Comparison of ENCODE assay signal across 20 cellular contexts in genomic region chr11:16151138-16151537, GRCh38.
DNase-seq lines count a peak whose midpoint lies in the region; ATAC-seq, FAIRE-seq and TF ChIP-seq lines count a peak whose summit lies in the region.
"Had no signal": no experiment of that assay in that cellular context is flagged by ENCODE, and none has a peak within 500 bp of the region (broad histone marks: within the 10 kb centered on the region; RNA-seq: fewer than 3 reads in every experiment).

No MANE protein-coding gene starts in this region.

- H3K18ac ChIP-seq in IMR-90 (ENCODE audit: low read depth, low read length): no peak overlapping the region

- in situ Hi-C loops in IMR-90 (cut with MboI; ENCODE audit: low sequenced_read_pairs): no loop called here
- in situ Hi-C loops in K562 (cut with MboI): no loop called here

- H3K27me3 ChIP-seq in IMR-90 (ENCODE audit: control insufficient read depth, insufficient read depth, low read length) (no peaks in the 10 kb centered on the region), K562 (ENCODE audit: control insufficient read depth in 2 of 2, insufficient read depth in 2 of 2, low read length in 2 of 2) (no peaks in the 10 kb centered on the region), tibial nerve (no peaks in the 10 kb centered on the region)
- H3K27me3 ChIP-seq: BLaER1 had no signal

- H3K4me2 ChIP-seq in A549: no peak overlapping the region
- no peak overlapping the region for H3K4me2 ChIP-seq in IMR-90 (ENCODE audit: low read depth, low read length)
- H3K4me2 ChIP-seq in K562 (ENCODE audit: insufficient read depth, low read length): no peak overlapping the region
- H3K4me2 ChIP-seq: BLaER1, GM23338 had no signal

- no peaks in the 10 kb centered on the region for H3K9me3 ChIP-seq in A549
- H3K9me3 ChIP-seq in IMR-90 (ENCODE audit: control insufficient read depth, insufficient read depth, low read length): no peaks in the 10 kb centered on the region
- H3K9me3 ChIP-seq in K562 (replicated peaks; ENCODE audit: control insufficient read depth, insufficient read depth, low read depth, low read length): no peaks in the 10 kb centered on the region
- no peaks in the 10 kb centered on the region for H3K9me3 ChIP-seq in tibial nerve
- H3K9me3 ChIP-seq: BLaER1, Caco-2 had no signal

- H2BK20ac ChIP-seq in IMR-90 (ENCODE audit: low read depth, low read length): no peak overlapping the region

- 82% methylated on average over 6 of the region's 6 CpGs for WGBS in A549 (ENCODE audit: missing lambda C conversion rate)
- WGBS in IMR-90 (ENCODE audit: extremely low coverage in 2 of 2, insufficient read length in 1 of 2), 2 experiments: no CpG with 5 or more reads among the region's 6 CpGs
- WGBS in K562 (ENCODE audit: insufficient coverage, low coverage, missing lambda C conversion rate): 73% methylated on average over 6 of the region's 6 CpGs
- 91 to 97% methylated on average over 6 of the region's 6 CpGs for WGBS in tibial nerve, 2 donors

- TF ChIP-seq RAD21 in A549 (conservative IDR thresholded peaks at IDR 0.05 in 1 of 2, IDR thresholded peaks at IDR 0.05 in 1 of 2): no peak
- no peak for TF ChIP-seq RAD21 in IMR-90 (IDR thresholded peaks at IDR 0.05; ENCODE audit: low read length)
- TF ChIP-seq RAD21 in K562 (CRISPR knock-in tag; conservative IDR thresholded peaks at IDR 0.05 in 1 of 2, IDR thresholded peaks at IDR 0.05 in 1 of 2): no peak

- H3K4me3 ChIP-seq in A549 (no peak overlapping the region), IMR-90 (ENCODE audit: insufficient read depth, low read depth, low read length) (no peak overlapping the region), K562 (no peak overlapping the region), tibial nerve (no peak overlapping the region)
- H3K4me3 ChIP-seq: BLaER1, GM23338 had no signal

- no peak overlapping the region for H2AK5ac ChIP-seq in IMR-90 (ENCODE audit: low read depth, low read length)

- H3K9me1 ChIP-seq in IMR-90 (ENCODE audit: insufficient read depth, low read length): no peaks in the 10 kb centered on the region
- no peaks in the 10 kb centered on the region for H3K9me1 ChIP-seq in K562 (ENCODE audit: control insufficient read depth, insufficient read depth, low read length)

- H4K5ac ChIP-seq in IMR-90 (ENCODE audit: low read depth, low read length): no peak overlapping the region

- no peak overlapping the region for H2BK15ac ChIP-seq in IMR-90 (ENCODE audit: low read depth, low read length)

- no peak overlapping the region for H2AK9ac ChIP-seq in IMR-90 (replicated peaks; ENCODE audit: low read depth, low read length, poor library complexity)

- no peak overlapping the region for H3K4ac ChIP-seq in IMR-90 (ENCODE audit: low read depth, low read length)

- H3K4me1 ChIP-seq in A549 (peaks cover 28% of the 10 kb centered on the region), IMR-90 (ENCODE audit: control insufficient read depth, insufficient read depth, low read length) (peaks cover 7% of the 10 kb centered on the region), K562 (replicated peaks in 1 of 2; ENCODE audit: control insufficient read depth in 2 of 2, insufficient read depth in 2 of 2, low read length in 2 of 2) (no peaks in the 10 kb centered on the region), tibial nerve (peaks cover 0 to 28% (median 13%) of the 10 kb centered on the region in 4 donors)
- H3K4me1 ChIP-seq: BLaER1 had no signal

- peak; percentile 13 for FAIRE-seq in A549 (lab: Jason Lieb, UNC)
- FAIRE-seq in K562 (lab: Jason Lieb, UNC): no peak
- FAIRE-seq in endometrium (lab: Jason Lieb, UNC): peak; percentile 21
- FAIRE-seq: G401.6, GM12892, H54 had no signal

- no peak for TF ChIP-seq POLR2A in A549 (IDR thresholded peaks at IDR 0.05; ENCODE audit: low read length)
- no peak for TF ChIP-seq POLR2A in IMR-90 (IDR thresholded peaks at IDR 0.05; ENCODE audit: low read depth, low read length)
- TF ChIP-seq POLR2A in K562 (conservative IDR thresholded peaks at IDR 0.05): no peak
- no peak for TF ChIP-seq POLR2A in tibial nerve (IDR thresholded peaks at IDR 0.05)

- H3K79me2 ChIP-seq in K562 (ENCODE audit: control insufficient read depth, insufficient read depth, low read length): no peaks in the 10 kb centered on the region

- DNase-seq in A549 (ENCODE audit: low read depth in 1 of 2, low spot score in 1 of 2): no peak
- no peak for DNase-seq in IMR-90
- DNase-seq in K562 (ENCODE audit: extremely low read depth in 1 of 4, low spot score in 3 of 4): no peak
- DNase-seq in tibial nerve (ENCODE audit: low spot score in 2 of 2): no peak
- DNase-seq: 8988T; Caco-2; CD4-positive, CD25-positive, alpha-beta regulatory T cell; CD8-positive, alpha-beta T cell; DMS153; DND-41; HCEC 1CT had no signal

- TF ChIP-seq CTCF in A549 (IDR thresholded peaks at IDR 0.05): no peak
- TF ChIP-seq CTCF in IMR-90 (conservative IDR thresholded peaks at IDR 0.05; ENCODE audit: low read depth, low read length): no peak
- no peak for TF ChIP-seq CTCF in K562 (IDR thresholded peaks at IDR 0.05 in 2 of 3, conservative IDR thresholded peaks at IDR 0.05 in 1 of 3; ENCODE audit: insufficient read depth in 2 of 3, low read depth in 1 of 3, low read length in 3 of 3)
- TF ChIP-seq CTCF in tibial nerve (IDR thresholded peaks at IDR 0.05): no peak

- H3K27ac ChIP-seq in A549 (no peak overlapping the region), IMR-90 (ENCODE audit: insufficient read depth, low read length) (no peak overlapping the region), K562 (ENCODE audit: extremely low read depth, low read depth, low read length) (no peak overlapping the region), tibial nerve (no peak overlapping the region)
- H3K27ac ChIP-seq: BLaER1, C4-2B had no signal

- H2AFZ ChIP-seq in IMR-90 (replicated peaks; ENCODE audit: low read length, poor library complexity) (no peak overlapping the region), K562 (ENCODE audit: low read depth, low read length) (no peak overlapping the region)
- H2AFZ ChIP-seq: GM23338 had no signal

- TF ChIP-seq EP300 in A549 (IDR thresholded peaks at IDR 0.05): no peak
- no peak for TF ChIP-seq EP300 in K562 (IDR thresholded peaks at IDR 0.05; ENCODE audit: low read length)
- TF ChIP-seq EP300 in tibial nerve (IDR thresholded peaks at IDR 0.05): no peak

- H4K8ac ChIP-seq in IMR-90 (ENCODE audit: low read depth in 2 of 2, low read length in 2 of 2): no peak overlapping the region

- no peak overlapping the region for H2BK5ac ChIP-seq in IMR-90 (ENCODE audit: low read depth, low read length, poor library complexity, severe bottlenecking)

- dilution Hi-C loops in IMR-90 (cut with HindIII; ENCODE audit: low sequenced_read_pairs, unreplicated experiment): no loop called here

- no peaks in the 10 kb centered on the region for H4K20me1 ChIP-seq in IMR-90 (ENCODE audit: insufficient read depth, low read length)
- H4K20me1 ChIP-seq in K562 (replicated peaks; ENCODE audit: control insufficient read depth, insufficient read depth, low read length): no peaks in the 10 kb centered on the region
- H4K20me1 ChIP-seq: BLaER1 had no signal

- no peak overlapping the region for H3K9ac ChIP-seq in IMR-90 (ENCODE audit: low read depth, low read length)
- H3K9ac ChIP-seq in K562 (ENCODE audit: insufficient read depth in 1 of 2, low read depth in 2 of 2, low read length in 2 of 2): no peak overlapping the region
- H3K9ac ChIP-seq: BLaER1 had no signal

- intact Hi-C loops in IMR-90 (cut with micrococcal nuclease) (no loop called here), K562 (cut with micrococcal nuclease) (no loop called here)

- BruUV-seq in IMR-90 (replicated peaks; lab: Mats Ljungman, UMichigan) (no TSS peak), K562 (replicated peaks; lab: Mats Ljungman, UMichigan) (no TSS peak)

- H3K36me3 ChIP-seq in IMR-90 (ENCODE audit: control insufficient read depth, insufficient read depth, low read length) (no peaks in the 10 kb centered on the region), K562 (ENCODE audit: control insufficient read depth, insufficient read depth, low read length) (no peaks in the 10 kb centered on the region), tibial nerve (no peaks in the 10 kb centered on the region)
- H3K36me3 ChIP-seq: BLaER1 had no signal

- no peak overlapping the region for H4K91ac ChIP-seq in IMR-90 (ENCODE audit: insufficient read depth, low read depth, low read length)

- POLR2A ChIA-PET in A549 (lab: Yijun Ruan, JAX): no interaction called here
- POLR2A ChIA-PET in IMR-90 (lab: Charles Lee; ENCODE audit: unreplicated experiment): no interaction called here
- POLR2A ChIA-PET in K562 (lab: Yijun Ruan, JAX): no interaction called here

- H2BK120ac ChIP-seq in IMR-90 (ENCODE audit: low read depth, low read length): no peak overlapping the region

- CTCF ChIA-PET in A549 (lab: Yijun Ruan, JAX): no interaction called here
- CTCF ChIA-PET in IMR-90 (lab: Yijun Ruan, JAX): interaction anchor here (0.7 kb wide), 1 partner anchor 13 kb away, joined by 3 read pairs; no protein-coding TSS in a partner anchor
- CTCF ChIA-PET in K562 (lab: Yijun Ruan, JAX; ENCODE audit: low intra/inter-chr PET ratio): no interaction called here

- no peak overlapping the region for H3K56ac ChIP-seq in IMR-90 (ENCODE audit: extremely low read depth, insufficient read depth, low read length)

- H3K14ac ChIP-seq in IMR-90 (replicated peaks; ENCODE audit: low read depth, low read length): no peak overlapping the region

- no peak overlapping the region for H3K23ac ChIP-seq in IMR-90 (ENCODE audit: low read depth, low read length)

- no peaks in the 10 kb centered on the region for H3K79me1 ChIP-seq in IMR-90 (ENCODE audit: low read depth in 1 of 2, low read length in 2 of 2)

- no peak for ATAC-seq in A549
- ATAC-seq in IMR-90 (ENCODE audit: low read depth): no peak
- ATAC-seq in K562: no peak
- no peak for ATAC-seq in GM21723 (IDR thresholded peaks at IDR 0.05; ENCODE audit: unreplicated experiment)
- no peak for ATAC-seq in GM21619 (IDR thresholded peaks at IDR 0.05; ENCODE audit: unreplicated experiment)
- ATAC-seq: CD8-positive, alpha-beta T cell; GM23338 had no signal

TF ChIP-seq in A549, 52 proteins besides CTCF, POLR2A, EP300 and RAD21:
- TF ChIP-seq TP53 (CRISPR knock-in tag; IDR thresholded peaks at IDR 0.05) (no peak), MAFK (IDR thresholded peaks at IDR 0.05; ENCODE audit: partially characterized antibody) (peak; percentile 95)

TF ChIP-seq in IMR-90, 13 proteins besides CTCF, POLR2A, EP300 and RAD21:
- TF ChIP-seq MAZ (IDR thresholded peaks at IDR 0.05; ENCODE audit: borderline replicate concordance, low read depth, low read length): no peak
- TF ChIP-seq CEBPB (IDR thresholded peaks at IDR 0.05; ENCODE audit: low read depth, low read length): no peak
- TF ChIP-seq RCOR1 (IDR thresholded peaks at IDR 0.05; ENCODE audit: insufficient replicate concordance, low read length): no peak
- TF ChIP-seq MAFK (IDR thresholded peaks at IDR 0.05; ENCODE audit: low read depth, low read length): peak; percentile 94

TF ChIP-seq in K562, 482 proteins besides CTCF, POLR2A, EP300 and RAD21 (continues in another document):
- TF ChIP-seq C11orf30 (IDR thresholded peaks at IDR 0.05; ENCODE audit: low read depth): peak; percentile 73

Comparison
In these comparisons a context has a peak if more than half of its experiments do, and no peak if none do; other contexts are left out.
1. Of the 35 proteins assayed by ChIP-seq in both K562 and A549: peak only in K562: none; only in A549: none; in both: MAFK; in neither: 34.